In the genomic region with DNA sequence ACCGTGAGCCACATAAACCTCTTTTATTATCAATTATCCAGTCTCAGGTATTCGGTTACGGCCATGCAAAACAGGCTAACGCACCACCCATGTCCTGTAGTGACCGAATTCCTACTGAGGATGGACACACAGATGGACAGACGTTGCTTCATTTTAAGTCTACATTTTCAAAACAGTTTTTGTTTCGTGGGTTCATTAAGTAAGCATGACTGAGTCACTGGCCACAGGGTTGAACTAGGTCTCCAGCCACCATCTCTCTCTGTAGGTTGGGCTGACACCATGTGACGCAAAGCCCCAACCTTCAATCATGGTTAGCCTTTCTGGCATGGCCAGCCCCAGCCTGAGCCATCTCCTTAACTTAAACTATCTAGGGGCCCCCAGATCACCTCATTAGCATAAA, we compare ENCODE assay signal across 23 cellular contexts.
DNase-seq lines count a peak whose midpoint lies in the region; ATAC-seq, FAIRE-seq and TF ChIP-seq lines count a peak whose summit lies in the region.
"Had no signal": no experiment of that assay in that cellular context is flagged by ENCODE, and none has a peak within 500 bp of the region (broad histone marks: within the 10 kb centered on the region; RNA-seq: fewer than 3 reads in every experiment).

No MANE protein-coding gene starts in this region.

- CTCF ChIA-PET in BJ (lab: Yijun Ruan, JAX) = no interaction called here

- no peak overlapping the region for H3K4me2 ChIP-seq in osteoblast (ENCODE audit: insufficient read depth, low read length)
- H3K4me2 ChIP-seq: BLaER1 treated with 17β-estradiol and CSF1 and Interleukin-3, amounts not matched to agents 10 nM and 100 nM had no signal

- H4K20me1 ChIP-seq in osteoblast (ENCODE audit: insufficient read depth, low read length) = no peaks in the 10 kb centered on the region
- H4K20me1 ChIP-seq: BLaER1 treated with 17β-estradiol and CSF1 and Interleukin-3, amounts not matched to agents 10 nM and 100 nM had no signal

- TF ChIP-seq POLR2A in testis (IDR thresholded peaks at IDR 0.05) = no peak

- no peak overlapping the region for H3K27ac ChIP-seq in osteoblast (ENCODE audit: low read depth, low read length)
- no peak overlapping the region for H3K27ac ChIP-seq in testis
- H3K27ac ChIP-seq: BLaER1 treated with 17β-estradiol and CSF1 and Interleukin-3, amounts not matched to agents 10 nM and 100 nM; HL-60; WERI-Rb-1 had no signal

- ATAC-seq in HG03457 (IDR thresholded peaks at IDR 0.05; ENCODE audit: unreplicated experiment) = no peak
- ATAC-seq: activated CD8-positive, alpha-beta T cell treated with anti-CD3 and anti-CD28 coated beads for 36 hours; activated naive CD8-positive, alpha-beta T cell treated with anti-CD3 and anti-CD28 coated beads, Interleukin-2, amount 50 U/mL, for 24 hours; activated T-cell treated with anti-CD3 and anti-CD28 coated beads, Interleukin-2, amount 50 U/mL, for 72 hours; natural killer cell; Right ventricle myocardium inferior had no signal

- FAIRE-seq in bronchial epithelial cell (lab: Jason Lieb, UNC) = no peak
- FAIRE-seq: colon had no signal

- H3K27me3 ChIP-seq in BJ (ENCODE audit: control insufficient read depth, insufficient read depth, low read length) (peaks cover 6% of the 10 kb centered on the region), bronchial epithelial cell (ENCODE audit: control insufficient read depth, insufficient read depth, low read length) (peaks cover 4% of the 10 kb centered on the region), osteoblast (ENCODE audit: insufficient read depth, low read length) (no peaks in the 10 kb centered on the region), testis (no peaks in the 10 kb centered on the region)
- H3K27me3 ChIP-seq: BLaER1 treated with 17β-estradiol and CSF1 and Interleukin-3, amounts not matched to agents 10 nM and 100 nM had no signal

- peak overlapping the region; percentile 52 for H2AFZ ChIP-seq in osteoblast (ENCODE audit: low read length)

- 91 to 97% methylated on average over 8 of the region's 8 CpGs for WGBS in testis, 2 donors

- H3K36me3 ChIP-seq in BJ (ENCODE audit: control insufficient read depth, insufficient read depth, low read length) (no peaks in the 10 kb centered on the region), bronchial epithelial cell (ENCODE audit: control insufficient read depth, insufficient read depth, low read length) (no peaks in the 10 kb centered on the region), osteoblast (ENCODE audit: insufficient read depth, low read length) (no peaks in the 10 kb centered on the region), testis (ENCODE audit: low read depth, missing control alignments) (no peaks in the 10 kb centered on the region)
- H3K36me3 ChIP-seq: BLaER1 treated with 17β-estradiol and CSF1 and Interleukin-3, amounts not matched to agents 10 nM and 100 nM; WERI-Rb-1 had no signal

- intact Hi-C loops in testis (cut with DNase I; ENCODE audit: low total_unique reads) = no loop called here

- H3K4me3 ChIP-seq in BJ (ENCODE audit: low read depth, low read length) = no peak overlapping the region
- no peak overlapping the region for H3K4me3 ChIP-seq in bronchial epithelial cell (ENCODE audit: low read depth, low read length)
- no peak overlapping the region for H3K4me3 ChIP-seq in osteoblast (ENCODE audit: insufficient read depth, low read length)
- H3K4me3 ChIP-seq in testis = no peak overlapping the region
- H3K4me3 ChIP-seq: BLaER1 treated with 17β-estradiol and CSF1 and Interleukin-3, amounts not matched to agents 10 nM and 100 nM; lung had no signal

- H3K9me3 ChIP-seq in osteoblast (ENCODE audit: low read depth, low read length) (no peaks in the 10 kb centered on the region), testis (no peaks in the 10 kb centered on the region)

- DNase-seq in BJ (ENCODE audit: low read depth) = peak; percentile 8
- peak; percentile 22 for DNase-seq in HS-5 (ENCODE audit: low read depth)
- DNase-seq in bronchial epithelial cell (ENCODE audit: low read depth) = peak; percentile 19
- DNase-seq in osteoblast (ENCODE audit: insufficient read length, low spot score, missing footprints) = peak; percentile 88
- no peak for DNase-seq in NCI-H510A (lab: John Stamatoyannopoulos, UW)
- DNase-seq in testis = no peak
- DNase-seq: activated CD8-positive, alpha-beta T cell treated with anti-CD3 and anti-CD28 coated beads for 36 hours; activated naive CD8-positive, alpha-beta T cell treated with anti-CD3 and anti-CD28 coated beads, Interleukin-2, amount 50 U/mL, for 24 hours; activated T-cell treated with anti-CD3 and anti-CD28 coated beads, Interleukin-2, amount 50 U/mL, for 72 hours; DMS 273 treated with DMSO at 0.1 percent for 48 hours; glutamatergic neuron; immature natural killer cell; KG1; natural killer cell; NCI-H1436 treated with DMSO at 0.1 percent for 48 hours; retina; WERI-Rb-1 had no signal

- POLR2A ChIA-PET in BJ (lab: Charles Lee) = no interaction called here

- no peak for TF ChIP-seq CTCF in BJ (IDR thresholded peaks at IDR 0.05; ENCODE audit: insufficient read depth, low read depth, low read length)
- no peak for TF ChIP-seq CTCF in bronchial epithelial cell (IDR thresholded peaks at IDR 0.05; ENCODE audit: insufficient read depth, low read length, severe bottlenecking)
- no peak for TF ChIP-seq CTCF in osteoblast (IDR thresholded peaks at IDR 0.05; ENCODE audit: extremely low read depth, low read depth, low read length)
- TF ChIP-seq CTCF in testis (IDR thresholded peaks at IDR 0.05) = no peak

- H3K4me1 ChIP-seq in osteoblast (ENCODE audit: insufficient read depth, low read length) = peaks cover 7% of the 10 kb centered on the region
- peaks cover 8% of the 10 kb centered on the region for H3K4me1 ChIP-seq in testis

- no peaks in the 10 kb centered on the region for H3K79me2 ChIP-seq in osteoblast (ENCODE audit: insufficient read depth, low read length)

Comparison
In these comparisons a context has a peak if more than half of its experiments do, and no peak if none do; other contexts are left out.
1. DNase-seq: peak in BJ (single experiment), HS-5 (single experiment), bronchial epithelial cell (single experiment) and osteoblast (single experiment); none in NCI-H510A (single experiment) and testis (single experiment).